Comparison of ENCODE assay signal across 16 cellular contexts in the genomic region with DNA sequence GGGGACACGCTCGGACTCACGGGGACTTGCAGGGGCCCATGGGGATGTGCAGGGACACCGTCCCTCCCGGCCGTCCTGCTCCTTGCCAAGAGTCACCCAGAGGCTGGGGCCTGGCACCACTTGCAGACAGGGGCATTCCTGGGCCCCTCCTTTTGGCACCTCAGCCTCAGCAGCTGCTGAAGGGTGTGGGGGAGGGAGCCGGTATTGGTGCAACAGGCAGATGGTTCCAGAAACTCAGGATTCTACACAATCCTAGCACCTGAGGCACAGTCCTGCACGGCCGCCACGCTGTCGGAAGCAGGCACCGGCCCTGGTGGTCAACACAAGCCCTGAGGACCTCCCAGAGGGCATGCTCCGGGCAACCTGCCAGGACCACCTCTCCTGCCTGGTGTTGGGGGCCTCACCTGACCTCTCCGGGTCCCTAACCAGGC. TPM values are rescaled to one million over a fixed set of nuclear protein-coding genes. Genes with fewer than 3 reads are reported as not detected.
DNase-seq lines count a peak whose midpoint lies in the region; TF ChIP-seq lines count a peak whose summit lies in the region.
"Had no signal": no experiment of that assay in that cellular context is flagged by ENCODE, and none has a peak within 500 bp of the region (broad histone marks: within the 10 kb centered on the region; RNA-seq: fewer than 3 reads in every experiment).

No MANE protein-coding gene starts in this region.

- H3K79me2 ChIP-seq in mammary epithelial cell (ENCODE audit: insufficient read depth, low read length) = no peaks in the 10 kb centered on the region

- in situ Hi-C loops in mammary epithelial cell (cut with MboI; ENCODE audit: low sequenced_read_pairs in 2 of 2) = loop anchor here in 1 of 2 donors (25.0 kb wide), 1 partner anchor 194 kb away; no protein-coding TSS in a partner anchor

- no peak overlapping the region for H2AFZ ChIP-seq in mammary epithelial cell (ENCODE audit: low read depth, low read length)

- no peaks in the 10 kb centered on the region for H3K36me3 ChIP-seq in breast epithelium
- no peaks in the 10 kb centered on the region for H3K36me3 ChIP-seq in mammary epithelial cell (ENCODE audit: insufficient read depth, low read length)
- no peaks in the 10 kb centered on the region for H3K36me3 ChIP-seq in colonic mucosa
- H3K36me3 ChIP-seq in spleen = no peaks in the 10 kb centered on the region

- H3K9me3 ChIP-seq in breast epithelium (no peaks in the 10 kb centered on the region), mammary epithelial cell (replicated peaks; ENCODE audit: insufficient read depth, low read length) (no peaks in the 10 kb centered on the region), colonic mucosa (no peaks in the 10 kb centered on the region), spleen (no peaks in the 10 kb centered on the region)
- H3K9me3 ChIP-seq: A549 had no signal

- CTCF ChIA-PET in mammary epithelial cell (lab: Charles Lee; ENCODE audit: low non-redundant PET) = no interaction called here

- TF ChIP-seq POLR2A in breast epithelium (IDR thresholded peaks at IDR 0.05) (no peak), spleen (IDR thresholded peaks at IDR 0.05) (no peak)

- DNase-seq in breast epithelium (ENCODE audit: low spot score in 2 of 2) = no peak
- DNase-seq in mammary epithelial cell = no peak
- DNase-seq in colonic mucosa = no peak
- DNase-seq in mucosa of gallbladder (ENCODE audit: low spot score) = peak; percentile 25
- no peak for DNase-seq in spleen
- no peak for DNase-seq in activated naive CD4-positive, alpha-beta T cell (lab: John Stamatoyannopoulos, UW)
- no peak for DNase-seq in NCI-H2107 treated with DMSO at 0.1 percent for 48 hours (lab: John Stamatoyannopoulos, UW; ENCODE audit: unreplicated experiment)
- no peak for DNase-seq in 8988T
- DNase-seq: activated CD4-positive, CD25-positive, alpha-beta regulatory T cell treated with anti-CD3 and anti-CD28 coated beads, Interleukin-2, amount 50 U/mL, for 72 hours; cerebellar nuclear complex; DND-41; endodermal cell; HCEC 1CT; stimulated activated CD4-positive, alpha-beta T cell treated with anti-CD3 and anti-CD28 coated beads, Interleukin-4, amount 100 ng/mL, for 1 hour; T1000 had no signal

- H3K27ac ChIP-seq in breast epithelium = peak overlapping the region; percentile 77 to 79
- H3K27ac ChIP-seq in mammary epithelial cell (ENCODE audit: insufficient read depth, low read depth, low read length) = no peak overlapping the region
- peak overlapping the region; percentile 81 for H3K27ac ChIP-seq in colonic mucosa
- no peak overlapping the region for H3K27ac ChIP-seq in spleen
- H3K27ac ChIP-seq: A549 had no signal

- dilution Hi-C loops in mammary epithelial cell (cut with HindIII; ENCODE audit: low sequenced_read_pairs) = no loop called here

- H3K4me1 ChIP-seq in breast epithelium (peaks cover 0 to 5% of the 10 kb centered on the region in 2 donors), mammary epithelial cell (ENCODE audit: insufficient read depth, low read length) (no peaks in the 10 kb centered on the region), colonic mucosa (peaks cover 8% of the 10 kb centered on the region), spleen (peaks cover 0 to 37% (median 19%) of the 10 kb centered on the region in 6 donors)
- H3K4me1 ChIP-seq: A549 had no signal

- H3K27me3 ChIP-seq in breast epithelium = no peaks in the 10 kb centered on the region
- peaks cover 3% of the 10 kb centered on the region for H3K27me3 ChIP-seq in mammary epithelial cell (ENCODE audit: insufficient read depth, low read length)
- no peaks in the 10 kb centered on the region for H3K27me3 ChIP-seq in colonic mucosa
- peaks cover 0 to 40% (median 0%) of the 10 kb centered on the region in 7 donors for H3K27me3 ChIP-seq in spleen (replicated peaks in 1 of 7)

- no peak for TF ChIP-seq CTCF in breast epithelium (IDR thresholded peaks at IDR 0.05)
- no peak for TF ChIP-seq CTCF in mammary epithelial cell (conservative IDR thresholded peaks at IDR 0.05 in 1 of 2, IDR thresholded peaks at IDR 0.05 in 1 of 2; ENCODE audit: extremely low read depth in 1 of 2, insufficient read depth in 1 of 2, low read depth in 1 of 2, low read length in 2 of 2)
- no peak for TF ChIP-seq CTCF in colonic mucosa (IDR thresholded peaks at IDR 0.05)
- no peak for TF ChIP-seq CTCF in spleen (IDR thresholded peaks at IDR 0.05 in 8 of 11, conservative IDR thresholded peaks at IDR 0.05 in 3 of 11)

- no peak overlapping the region for H3K9ac ChIP-seq in mammary epithelial cell (ENCODE audit: insufficient read depth, low read length)
- peak overlapping the region; percentile 24 to 53 for H3K9ac ChIP-seq in colonic mucosa (ENCODE audit: low read depth in 2 of 2, low read length in 2 of 2)

- peak overlapping the region in 1 of 3 donors; percentile 38 for H3K4me3 ChIP-seq in breast epithelium
- no peak overlapping the region for H3K4me3 ChIP-seq in mammary epithelial cell (replicated peaks in 1 of 3; ENCODE audit: insufficient read depth in 1 of 3, low read depth in 2 of 3, low read length in 3 of 3)
- H3K4me3 ChIP-seq in colonic mucosa = no peak overlapping the region
- no peak overlapping the region for H3K4me3 ChIP-seq in spleen
- H3K4me3 ChIP-seq: A549 had no signal

- intact Hi-C loops in breast epithelium (cut with DNase I; ENCODE audit: low total_unique reads) = no loop called here
- intact Hi-C loops in mammary epithelial cell (cut with micrococcal nuclease) = no loop called here
- intact Hi-C loops in colonic mucosa (cut with DNase I) = no loop called here
- intact Hi-C loops in spleen (cut with DNase I; ENCODE audit: low total_unique reads) = no loop called here

- peaks cover 2% of the 10 kb centered on the region for H4K20me1 ChIP-seq in mammary epithelial cell (ENCODE audit: insufficient read depth, low read length)

- BruUV-seq in mammary epithelial cell (replicated peaks; lab: Mats Ljungman, UMichigan) = no TSS peak

- no peak overlapping the region for H3K4me2 ChIP-seq in mammary epithelial cell (ENCODE audit: insufficient read depth, low read depth, low read length)
- H3K4me2 ChIP-seq: A549 had no signal

- 35% methylated on average over 12 of the region's 14 CpGs for WGBS in mammary epithelial cell (ENCODE audit: low coverage, missing lambda C conversion rate)
- WGBS in spleen, 5 donors = 82 to 100% (median 93%) methylated on average over 6 to 14 of the region's 14 CpGs

RNA-seq across cellular contexts. Expression of gene SLC12A7, which starts 19.3 kb away (rescaled TPM):
- total RNA-seq in breast epithelium (10 to 100 TPM; 21.4 to 31.5 (median 25.0) TPM), mammary epithelial cell (10 to 100 TPM; 10.5 to 21.2 TPM), colonic mucosa (10 to 100 TPM; 64.6 to 81.2 TPM), mucosa of gallbladder (344 TPM), spleen (100 to 1,000 TPM in 2 of 7 donors, 10 to 100 TPM in 5; 40.4 to 120 (median 78.6) TPM)
- polyA plus RNA-seq in mammary epithelial cell (6.3 TPM), spleen (10 to 100 TPM in 2 of 3 donors, 1 to 10 TPM in 1; 8.6 to 27.0 (median 15.4) TPM)
- polyA minus RNA-seq in mammary epithelial cell = 17.0 TPM

Comparison
In these comparisons a context has a peak if more than half of its experiments do, and no peak if none do; other contexts are left out.
1. H3K27ac ChIP-seq: peak in breast epithelium (2 of 2) and colonic mucosa (single experiment); none in mammary epithelial cell (single experiment) and spleen (0 of 8).